In the genomic region with DNA sequence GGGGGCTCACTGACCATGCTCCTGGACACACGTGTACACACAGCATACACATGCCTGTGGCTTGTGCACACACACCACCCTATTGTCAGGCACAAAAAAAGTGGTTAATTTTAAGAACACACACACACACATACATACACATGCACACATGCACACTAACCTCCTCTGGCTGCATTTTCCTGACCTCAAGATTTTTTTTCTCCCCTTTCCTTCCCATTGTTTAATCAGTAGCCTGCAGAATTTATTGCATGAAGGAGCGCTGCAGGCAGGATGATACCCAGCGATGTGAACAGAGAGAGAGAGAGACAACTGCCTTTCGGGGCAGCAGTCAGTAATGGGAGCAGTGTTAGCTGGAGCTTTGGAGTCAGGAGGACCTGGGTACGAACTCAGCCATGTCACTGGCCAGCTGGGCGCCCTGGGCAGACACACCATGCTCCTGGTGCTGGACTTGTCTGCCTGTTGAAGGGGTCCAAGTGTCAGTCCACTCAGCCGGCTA, we compare ENCODE assay signal across 8 cellular contexts. TPM values are rescaled to one million over a fixed set of nuclear protein-coding genes. Genes with fewer than 3 reads are reported as not detected.
A peak's percentile ranks its signal among the peaks of the same experiment; 100 is the strongest.
DNase-seq lines count a peak whose midpoint lies in the region; ATAC-seq and TF ChIP-seq lines count a peak whose summit lies in the region.

No MANE protein-coding gene starts in this region.

- 68% methylated on average over 7 of the region's 7 CpGs for WGBS in smooth muscle cell (ENCODE audit: low lambda C conversion rate)

- H3K27me3 ChIP-seq in H7 (ENCODE audit: control insufficient read depth, insufficient read depth, low read length) (no peaks in the 10 kb centered on the region), smooth muscle cell (ENCODE audit: low read depth) (no peaks in the 10 kb centered on the region)

- H3F3A ChIP-seq in smooth muscle cell (ENCODE audit: low read depth) = peaks cover 17% of the 10 kb centered on the region

- peak overlapping the region; percentile 85 for H3K4me2 ChIP-seq in smooth muscle cell

- no peak for TF ChIP-seq CTCF in smooth muscle cell (IDR thresholded peaks at IDR 0.05; ENCODE audit: borderline replicate concordance, insufficient read depth, poor library complexity, severe bottlenecking)

- no peaks in the 10 kb centered on the region for H3K27me3 Mint-ChIP-seq in T-helper 17 cell

- H2AFZ ChIP-seq in smooth muscle cell (ENCODE audit: low read depth) = no peak overlapping the region

- H3K4me1 Mint-ChIP-seq in T-helper 17 cell = peaks cover 31% of the 10 kb centered on the region

- no peak overlapping the region for H3K9ac ChIP-seq in smooth muscle cell (ENCODE audit: low read depth)

- H3K79me2 ChIP-seq in smooth muscle cell (ENCODE audit: low read depth) = peaks cover 3% of the 10 kb centered on the region

- ATAC-seq in T-helper 17 cell = no peak
- no peak for ATAC-seq in GM21723 (IDR thresholded peaks at IDR 0.05; ENCODE audit: unreplicated experiment)

- peaks cover 6% of the 10 kb centered on the region for H4K20me1 ChIP-seq in smooth muscle cell (ENCODE audit: low read depth)

- peak overlapping the region; percentile 95 for H3K27ac ChIP-seq in smooth muscle cell (ENCODE audit: low read depth)

- H3K4me1 ChIP-seq in smooth muscle cell (ENCODE audit: low read depth) = peaks cover 27% of the 10 kb centered on the region

- peak overlapping the region; percentile 97 for H3K27ac Mint-ChIP-seq in T-helper 17 cell

- no peaks in the 10 kb centered on the region for H3K36me3 ChIP-seq in H7 (replicated peaks; ENCODE audit: control insufficient read depth, insufficient read depth, low read length)
- no peaks in the 10 kb centered on the region for H3K36me3 ChIP-seq in smooth muscle cell (ENCODE audit: low read depth)

- peaks cover 2% of the 10 kb centered on the region for H3K36me3 Mint-ChIP-seq in T-helper 17 cell (ENCODE audit: low read depth)

- DNase-seq in H7 (no peak), T-helper 17 cell (no peak), foreskin melanocyte (peak; percentile 22), smooth muscle cell (lab: John Stamatoyannopoulos, UW; ENCODE audit: unreplicated experiment) (no peak), NOMO-1 treated with DMSO at 0.1 percent for 48 hours (lab: John Stamatoyannopoulos, UW; ENCODE audit: unreplicated experiment) (no peak), HUDEP-2 (lab: John Stamatoyannopoulos, UW; ENCODE audit: unreplicated experiment in 76 of 76) (no peak), hippocampal formation (lab: John Stamatoyannopoulos, UW) (no peak)

- H3K9me3 ChIP-seq in T-helper 17 cell (ENCODE audit: control insufficient read depth, low read length, poor library complexity, severe bottlenecking) (no peaks in the 10 kb centered on the region), smooth muscle cell (replicated peaks; ENCODE audit: low read depth) (no peaks in the 10 kb centered on the region)

- H3K4me3 ChIP-seq in H7 (ENCODE audit: insufficient read depth, low read depth, low read length) (peak overlapping the region; percentile 41), smooth muscle cell (peak overlapping the region; percentile 67)

- H3K4me3 Mint-ChIP-seq in T-helper 17 cell = peak overlapping the region; percentile 98

RNA-seq across cellular contexts. Expression of gene TRAF3IP2, which starts 1.0 kb away (rescaled TPM):
- total RNA-seq in H7 (2014; rRNA removed; shearing (Covaris generic)) = 24.1 and 46.7 TPM in 2 replicates
- 10 to 100 TPM; 19.9 to 33.5 TPM for total RNA-seq in T-helper 17 cell
- total RNA-seq in smooth muscle cell = 13.1 and 21.2 TPM in 2 replicates
- polyA plus RNA-seq in smooth muscle cell = 10.2 and 17.1 TPM in 2 replicates
